Comparison of ENCODE assay signal across 13 cellular contexts in genomic region chr6:154169193-154169847, GRCh38.
A peak's percentile ranks its signal among the peaks of the same experiment; 100 is the strongest.
DNase-seq lines count a peak whose midpoint lies in the region; ATAC-seq and TF ChIP-seq lines count a peak whose summit lies in the region.
"Had no signal": no experiment of that assay in that cellular context is flagged by ENCODE, and none has a peak within 500 bp of the region (broad histone marks: within the 10 kb centered on the region; RNA-seq: fewer than 3 reads in every experiment).

No MANE protein-coding gene starts in this region.

- H3K9me2 ChIP-seq in SK-N-SH, result no peaks in the 10 kb centered on the region

- H3K79me1 ChIP-seq in mesendoderm (ENCODE audit: low read length), result no peaks in the 10 kb centered on the region

- peaks cover 17% of the 10 kb centered on the region for H3K36me3 ChIP-seq in CD8-positive, alpha-beta T cell (ENCODE audit: insufficient read depth, low read length)
- no peaks in the 10 kb centered on the region for H3K36me3 ChIP-seq in left lung
- no peaks in the 10 kb centered on the region for H3K36me3 ChIP-seq in SK-N-SH (replicated peaks in 1 of 2; ENCODE audit: control insufficient read depth in 1 of 2, insufficient read depth in 2 of 2, low read length in 1 of 2)
- no peaks in the 10 kb centered on the region for H3K36me3 ChIP-seq in mesendoderm (ENCODE audit: control insufficient read depth, insufficient read depth, low read length)

- peaks cover 87% of the 10 kb centered on the region for H3K4me1 Mint-ChIP-seq in CD8-positive, alpha-beta T cell (ENCODE audit: low read depth)

- H2AK5ac ChIP-seq in mesendoderm (ENCODE audit: low read length), result no peak overlapping the region

- no peak overlapping the region for H3K4me3 Mint-ChIP-seq in CD8-positive, alpha-beta T cell
- H3K4me3 Mint-ChIP-seq: central memory CD8-positive, alpha-beta T cell; nephron progenitor cell had no signal

- H3K27ac ChIP-seq in CD8-positive, alpha-beta T cell (ENCODE audit: low read depth, low read length), result no peak overlapping the region
- H3K27ac ChIP-seq in left lung, result peak overlapping the region in 1 of 2 donors; percentile 45
- no peak overlapping the region for H3K27ac ChIP-seq in SK-N-SH (ENCODE audit: low read depth in 2 of 2, low read length in 1 of 2)
- H3K27ac ChIP-seq in mesendoderm (ENCODE audit: low read depth, low read length), result no peak overlapping the region

- H3K4me1 ChIP-seq in CD8-positive, alpha-beta T cell (ENCODE audit: insufficient read depth, low read length), result peaks cover 35% of the 10 kb centered on the region
- peaks cover 7 to 46% of the 10 kb centered on the region in 2 donors for H3K4me1 ChIP-seq in left lung
- H3K4me1 ChIP-seq in SK-N-SH (ENCODE audit: control insufficient read depth in 1 of 2, insufficient read depth in 2 of 2, low read depth in 1 of 2, low read length in 1 of 2), result no peaks in the 10 kb centered on the region
- no peaks in the 10 kb centered on the region for H3K4me1 ChIP-seq in mesendoderm (ENCODE audit: control insufficient read depth, low read depth, low read length)

- peak overlapping the region; percentile 91 for H3K27ac Mint-ChIP-seq in CD8-positive, alpha-beta T cell
- H3K27ac Mint-ChIP-seq: nephron progenitor cell had no signal

- H3K27me3 ChIP-seq in CD8-positive, alpha-beta T cell (ENCODE audit: insufficient read depth, low read length), result no peaks in the 10 kb centered on the region
- H3K27me3 ChIP-seq in left lung (no peaks in the 10 kb centered on the region), SK-N-SH (ENCODE audit: insufficient read depth) (no peaks in the 10 kb centered on the region), mesendoderm (ENCODE audit: insufficient read depth, low read length, poor library complexity) (no peaks in the 10 kb centered on the region)
- H3K27me3 ChIP-seq: spleen had no signal

- H3K79me2 ChIP-seq in SK-N-SH (ENCODE audit: insufficient read depth), result no peaks in the 10 kb centered on the region
- H3K79me2 ChIP-seq in mesendoderm (ENCODE audit: control insufficient read depth, insufficient read depth, low read length), result no peaks in the 10 kb centered on the region

- H2BK120ac ChIP-seq in mesendoderm (ENCODE audit: low read depth, low read length), result no peak overlapping the region

- no peak for TF ChIP-seq EP300 in SK-N-SH (IDR thresholded peaks at IDR 0.05; ENCODE audit: borderline replicate concordance in 1 of 2, low read depth in 1 of 2, low read length in 1 of 2)

- no peaks in the 10 kb centered on the region for H3F3A ChIP-seq in SK-N-SH (replicated peaks; ENCODE audit: insufficient read depth)

- H3K4me2 ChIP-seq in SK-N-SH, result no peak overlapping the region
- H3K4me2 ChIP-seq in mesendoderm (ENCODE audit: low read length), result no peak overlapping the region

- POLR2A ChIA-PET in CD8-positive, alpha-beta T cell (lab: Charles Lee), result interaction anchor here (0.6 to 1.8 kb wide), 3 partner anchors 12 to 78 kb away, joined by 3 to 7 read pairs (median 3); no protein-coding TSS in a partner anchor
- POLR2A ChIA-PET in SK-N-SH (lab: Yijun Ruan, JAX), result no interaction called here

- H2BK5ac ChIP-seq in mesendoderm (ENCODE audit: low read length), result no peak overlapping the region

- no peak for DNase-seq in CD8-positive, alpha-beta T cell
- DNase-seq in HK-2 (ENCODE audit: unreplicated experiment) (peak; percentile 8), UCSD-AML1 (lab: John Stamatoyannopoulos, UW; ENCODE audit: unreplicated experiment) (peak; percentile 74), left lung (peak in 1 of 2 donors; percentile 49), SK-N-SH (no peak), mesendoderm (no peak), DMS53 treated with DMSO at 0.1 percent for 48 hours (lab: John Stamatoyannopoulos, UW; ENCODE audit: unreplicated experiment) (no peak)
- DNase-seq: NCI-H1417, NCI-H774, nephron progenitor cell, spleen had no signal

- H3K36me3 Mint-ChIP-seq in CD8-positive, alpha-beta T cell, result peaks cover 90% of the 10 kb centered on the region

- no peak overlapping the region for H3K18ac ChIP-seq in mesendoderm (ENCODE audit: low read length)

- H3K9ac ChIP-seq in SK-N-SH (no peak overlapping the region), mesendoderm (ENCODE audit: low read length) (no peak overlapping the region)

- ATAC-seq in CD8-positive, alpha-beta T cell, result no peak
- peak; percentile 21 for ATAC-seq in left lung
- no peak for ATAC-seq in HG02970 (IDR thresholded peaks at IDR 0.05; ENCODE audit: low FRiP score, unreplicated experiment)

- H4K5ac ChIP-seq in mesendoderm (ENCODE audit: low read length), result no peak overlapping the region

- no peak overlapping the region for H3K4me3 ChIP-seq in CD8-positive, alpha-beta T cell (ENCODE audit: low read depth, low read length)
- H3K4me3 ChIP-seq in left lung (no peak overlapping the region), SK-N-SH (ENCODE audit: low read depth in 2 of 2, low read length in 1 of 2) (no peak overlapping the region), mesendoderm (ENCODE audit: low read length) (no peak overlapping the region)
- H3K4me3 ChIP-seq: spleen had no signal

- no peak for TF ChIP-seq CTCF in CD8-positive, alpha-beta T cell (IDR thresholded peaks at IDR 0.05)
- no peak for TF ChIP-seq CTCF in left lung (IDR thresholded peaks at IDR 0.05)
- TF ChIP-seq CTCF in SK-N-SH (IDR thresholded peaks at IDR 0.05), result no peak

- H3K23ac ChIP-seq in mesendoderm (ENCODE audit: low read length), result no peak overlapping the region

- H3K9me3 Mint-ChIP-seq in CD8-positive, alpha-beta T cell, result peaks cover 8% of the 10 kb centered on the region
- H3K9me3 Mint-ChIP-seq: central memory CD8-positive, alpha-beta T cell had no signal

- H2AFZ ChIP-seq in SK-N-SH (ENCODE audit: low read depth), result no peak overlapping the region

- TF ChIP-seq RAD21 in SK-N-SH (IDR thresholded peaks at IDR 0.05; ENCODE audit: low read length), result no peak

- CTCF ChIA-PET in CD8-positive, alpha-beta T cell (lab: Charles Lee), result interaction anchor here (1.2 to 2.2 kb wide), 2 partner anchors 15 to 108 kb away, joined by 6 to 13 read pairs; no protein-coding TSS in a partner anchor
- CTCF ChIA-PET in SK-N-SH (lab: Yijun Ruan, JAX), result interaction anchor here (1.5 kb wide), 1 partner anchor 15 kb away, joined by 4 read pairs; no protein-coding TSS in a partner anchor

- H2BK15ac ChIP-seq in mesendoderm (replicated peaks; ENCODE audit: low read depth), result no peak overlapping the region

- H4K20me1 ChIP-seq in SK-N-SH (ENCODE audit: insufficient read depth), result no peaks in the 10 kb centered on the region

- H3K9me3 ChIP-seq in CD8-positive, alpha-beta T cell (ENCODE audit: low read length), result no peaks in the 10 kb centered on the region
- no peaks in the 10 kb centered on the region for H3K9me3 ChIP-seq in left lung
- no peaks in the 10 kb centered on the region for H3K9me3 ChIP-seq in SK-N-SH

- 46% methylated on average over 4 of the region's 5 CpGs for WGBS in SK-N-SH (ENCODE audit: low lambda C conversion rate)
- WGBS in mesendoderm (ENCODE audit: extremely low coverage, insufficient coverage, low lambda C conversion rate), result no CpG with 5 or more reads among the region's 5 CpGs

- no peaks in the 10 kb centered on the region for H3K27me3 Mint-ChIP-seq in CD8-positive, alpha-beta T cell (ENCODE audit: low read depth)
- H3K27me3 Mint-ChIP-seq: central memory CD8-positive, alpha-beta T cell had no signal

- no peak overlapping the region for H3K56ac ChIP-seq in mesendoderm (ENCODE audit: low read length)

- no peak overlapping the region for H3K4ac ChIP-seq in mesendoderm (ENCODE audit: low read depth, low read length)

- intact Hi-C loops in CD8-positive, alpha-beta T cell (cut with DNase I, micrococcal nuclease), result loop anchor here in 1 of 2 experiments (5.0 kb wide), 1 partner anchor 38 kb away; no protein-coding TSS in a partner anchor
- intact Hi-C loops in left lung (cut with DNase I), result no loop called here

- H4K8ac ChIP-seq in mesendoderm (ENCODE audit: low read depth, low read length), result no peak overlapping the region

TF ChIP-seq in SK-N-SH, 30 proteins besides CTCF, POLR2A, EP300 and RAD21:
- TF ChIP-seq, protein P1, sequence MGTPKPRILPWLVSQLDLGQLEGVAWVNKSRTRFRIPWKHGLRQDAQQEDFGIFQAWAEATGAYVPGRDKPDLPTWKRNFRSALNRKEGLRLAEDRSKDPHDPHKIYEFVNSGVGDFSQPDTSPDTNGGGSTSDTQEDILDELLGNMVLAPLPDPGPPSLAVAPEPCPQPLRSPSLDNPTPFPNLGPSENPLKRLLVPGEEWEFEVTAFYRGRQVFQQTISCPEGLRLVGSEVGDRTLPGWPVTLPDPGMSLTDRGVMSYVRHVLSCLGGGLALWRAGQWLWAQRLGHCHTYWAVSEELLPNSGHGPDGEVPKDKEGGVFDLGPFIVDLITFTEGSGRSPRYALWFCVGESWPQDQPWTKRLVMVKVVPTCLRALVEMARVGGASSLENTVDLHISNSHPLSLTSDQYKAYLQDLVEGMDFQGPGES (IDR thresholded peaks at IDR 0.05; ENCODE audit: low read depth, low read length), result no peak
- TF ChIP-seq EZH2phosphoT487 (IDR thresholded peaks at IDR 0.05; ENCODE audit: borderline replicate concordance, low read depth), result no peak
- TF ChIP-seq FOSL2 (IDR thresholded peaks at IDR 0.05; ENCODE audit: borderline replicate concordance, low read depth), result no peak
- no peak for TF ChIP-seq CHD2 (IDR thresholded peaks at IDR 0.05; ENCODE audit: low read length, partially characterized antibody)
- TF ChIP-seq YY1 (IDR thresholded peaks at IDR 0.05; ENCODE audit: low read depth), result no peak
- TF ChIP-seq FOXJ3 (CRISPR knock-in tag; IDR thresholded peaks at IDR 0.05), result no peak
- TF ChIP-seq, protein P2, sequence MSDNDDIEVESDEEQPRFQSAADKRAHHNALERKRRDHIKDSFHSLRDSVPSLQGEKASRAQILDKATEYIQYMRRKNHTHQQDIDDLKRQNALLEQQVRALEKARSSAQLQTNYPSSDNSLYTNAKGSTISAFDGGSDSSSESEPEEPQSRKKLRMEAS (IDR thresholded peaks at IDR 0.05; ENCODE audit: low read depth), result no peak
- no peak for TF ChIP-seq TAF1 (IDR thresholded peaks at IDR 0.05; ENCODE audit: borderline replicate concordance, low read depth, low read length)
- no peak for TF ChIP-seq GABPA (IDR thresholded peaks at IDR 0.05; ENCODE audit: low read depth)
- no peak for TF ChIP-seq RFX5 (IDR thresholded peaks at IDR 0.05; ENCODE audit: low read length)
TF ChIP-seq in SK-N-SH: peak in this region for 0.

Comparison
In these comparisons a context has a peak if more than half of its experiments do, and no peak if none do; other contexts are left out.
1. DNase-seq: peak in HK-2 (single experiment) and UCSD-AML1 (single experiment); none in CD8-positive, alpha-beta T cell (0 of 7), SK-N-SH (single experiment), mesendoderm (single experiment) and DMS53 treated with DMSO at 0.1 percent for 48 hours (single experiment).